ENCODE assay signal across 26 cellular contexts in genomic region chr1:25666437-25666836, GRCh38. TPM values are rescaled to one million over a fixed set of nuclear protein-coding genes. Genes with fewer than 3 reads are reported as not detected.
DNase-seq lines count a peak whose midpoint lies in the region; ATAC-seq lines count a peak whose summit lies in the region.
"Had no signal": no experiment of that assay in that cellular context is flagged by ENCODE, and none has a peak within 500 bp of the region (broad histone marks: within the 10 kb centered on the region; RNA-seq: fewer than 3 reads in every experiment).

No MANE protein-coding gene starts in this region.

- ATAC-seq in activated naive CD8-positive, alpha-beta T cell treated with anti-CD3 and anti-CD28 coated beads, Interleukin-2, amount 50 U/mL, for 24 hours, result no peak
- ATAC-seq in T-cell (replicated peaks in 1 of 4) (peak in 1 of 4 experiments; percentile 28), HG03159 (IDR thresholded peaks at IDR 0.05; ENCODE audit: unreplicated experiment) (no peak)
- no peak for ATAC-seq in naive thymus-derived CD4-positive, alpha-beta T cell
- ATAC-seq: activated CD8-positive, alpha-beta T cell treated with anti-CD3 and anti-CD28 coated beads, Interleukin-2, amount 10 ng/mL, durations not matched to agents 7 days and 5 days had no signal

- H3K9me3 ChIP-seq in naive thymus-derived CD4-positive, alpha-beta T cell (ENCODE audit: control insufficient read depth in 2 of 3, low read length in 3 of 3), result no peaks in the 10 kb centered on the region
- H3K9me3 ChIP-seq: adrenal gland, MG63, Peyer's patch, tibial artery had no signal

- CTCF ChIA-PET in T-cell (lab: Charles Lee), result no interaction called here
- CTCF ChIA-PET in naive thymus-derived CD4-positive, alpha-beta T cell (lab: Charles Lee), result interaction anchor here (0.6 to 3.7 kb wide), 7 partner anchors 9 to 48 kb away, joined by 3 to 11 read pairs (median 4); no protein-coding TSS in a partner anchor

- H3K27me3 Mint-ChIP-seq in activated naive CD8-positive, alpha-beta T cell, result no peaks in the 10 kb centered on the region
- peaks cover 11% of the 10 kb centered on the region for H3K27me3 Mint-ChIP-seq in activated naive CD8-positive, alpha-beta T cell treated with anti-CD3 and anti-CD28 coated beads, Interleukin-2, amount 50 U/mL, for 24 hours
- no peaks in the 10 kb centered on the region for H3K27me3 Mint-ChIP-seq in T-cell
- H3K27me3 Mint-ChIP-seq in naive thymus-derived CD4-positive, alpha-beta T cell, result peaks cover 0 to 74% (median 0%) of the 10 kb centered on the region in 5 donors

- no peaks in the 10 kb centered on the region for H3K27me3 ChIP-seq in naive thymus-derived CD4-positive, alpha-beta T cell (ENCODE audit: control insufficient read depth in 2 of 2, insufficient read depth in 2 of 2, low read length in 2 of 2)
- H3K27me3 ChIP-seq: adrenal gland, MG63, Peyer's patch, tibial artery had no signal

- H3K9me3 Mint-ChIP-seq in activated naive CD8-positive, alpha-beta T cell (ENCODE audit: low read depth), result no peaks in the 10 kb centered on the region
- no peaks in the 10 kb centered on the region for H3K9me3 Mint-ChIP-seq in activated naive CD8-positive, alpha-beta T cell treated with anti-CD3 and anti-CD28 coated beads, Interleukin-2, amount 50 U/mL, for 24 hours
- H3K9me3 Mint-ChIP-seq in T-cell, result no peaks in the 10 kb centered on the region
- H3K9me3 Mint-ChIP-seq in naive thymus-derived CD4-positive, alpha-beta T cell, result peaks cover 0 to 3% (median 0%) of the 10 kb centered on the region in 11 donors

- POLR2A ChIA-PET in T-cell (lab: Charles Lee), result interaction anchor here (0.6 kb wide), 2 partner anchors 12 to 42 kb away, joined by 3 to 6 read pairs; no protein-coding TSS in a partner anchor
- POLR2A ChIA-PET in naive thymus-derived CD4-positive, alpha-beta T cell (lab: Charles Lee), result interaction anchor here (0.6 to 8.0 kb wide), 9 partner anchors 8 to 108 kb away, joined by 3 to 81 read pairs (median 7); partner anchors contain the start of gene MAN1C1

- H3K27ac ChIP-seq in naive thymus-derived CD4-positive, alpha-beta T cell (ENCODE audit: low read depth, low read length), result peak overlapping the region; percentile 68
- H3K27ac ChIP-seq: adrenal gland, parathyroid adenoma, Peyer's patch, tibial artery had no signal

- H3K36me3 ChIP-seq in naive thymus-derived CD4-positive, alpha-beta T cell (ENCODE audit: control insufficient read depth in 2 of 3, insufficient read depth in 3 of 3, low read length in 3 of 3), result peaks cover 0 to 10% (median 0%) of the 10 kb centered on the region in 3 experiments
- H3K36me3 ChIP-seq: adrenal gland, MG63, Peyer's patch, tibial artery had no signal

- no peak overlapping the region for H3K4me3 Mint-ChIP-seq in activated naive CD8-positive, alpha-beta T cell
- H3K4me3 Mint-ChIP-seq in activated naive CD8-positive, alpha-beta T cell treated with anti-CD3 and anti-CD28 coated beads, Interleukin-2, amount 50 U/mL, for 24 hours, result no peak overlapping the region
- peak overlapping the region in 1 of 3 donors; percentile 78 for H3K4me3 Mint-ChIP-seq in T-cell
- H3K4me3 Mint-ChIP-seq in naive thymus-derived CD4-positive, alpha-beta T cell, result peak overlapping the region in 9 of 10 donors; percentile 6 to 81 (median 73)
- H3K4me3 Mint-ChIP-seq: activated CD8-positive, alpha-beta T cell treated with anti-CD3 and anti-CD28 coated beads, Interleukin-2, amount 10 ng/mL, durations not matched to agents 7 days and 5 days had no signal

- H3K4me1 Mint-ChIP-seq in activated naive CD8-positive, alpha-beta T cell (ENCODE audit: low read depth), result peaks cover 82% of the 10 kb centered on the region
- peaks cover 36% of the 10 kb centered on the region for H3K4me1 Mint-ChIP-seq in activated naive CD8-positive, alpha-beta T cell treated with anti-CD3 and anti-CD28 coated beads, Interleukin-2, amount 50 U/mL, for 24 hours
- H3K4me1 Mint-ChIP-seq in T-cell, result peaks cover 76 to 90% (median 87%) of the 10 kb centered on the region in 3 donors
- H3K4me1 Mint-ChIP-seq in naive thymus-derived CD4-positive, alpha-beta T cell, result peaks cover 24 to 95% (median 91%) of the 10 kb centered on the region in 7 donors

- peak overlapping the region; percentile 80 for H3K27ac Mint-ChIP-seq in activated naive CD8-positive, alpha-beta T cell
- H3K27ac Mint-ChIP-seq in activated naive CD8-positive, alpha-beta T cell treated with anti-CD3 and anti-CD28 coated beads, Interleukin-2, amount 50 U/mL, for 24 hours, result no peak overlapping the region
- H3K27ac Mint-ChIP-seq in T-cell, result peak overlapping the region; percentile 90 to 93
- H3K27ac Mint-ChIP-seq in naive thymus-derived CD4-positive, alpha-beta T cell, result peak overlapping the region in 8 of 9 donors; percentile 90 to 98 (median 96)
- H3K27ac Mint-ChIP-seq: activated CD8-positive, alpha-beta T cell treated with anti-CD3 and anti-CD28 coated beads, Interleukin-2, amount 10 ng/mL, durations not matched to agents 7 days and 5 days had no signal

- intact Hi-C loops in naive thymus-derived CD4-positive, alpha-beta T cell (cut with micrococcal nuclease), result no loop called here

- no peak overlapping the region for H3K4me3 ChIP-seq in naive thymus-derived CD4-positive, alpha-beta T cell (ENCODE audit: low read length)
- H3K4me3 ChIP-seq: adrenal gland, lung, MG63, Peyer's patch, tibial artery had no signal

- no peak for DNase-seq in activated naive CD8-positive, alpha-beta T cell treated with anti-CD3 and anti-CD28 coated beads, Interleukin-2, amount 50 U/mL, for 24 hours
- DNase-seq in T-cell (no peak), superior temporal gyrus (ENCODE audit: extremely low spot score) (no peak), SIG-M5 treated with dmso at 0.1 percent for 504 hours (lab: John Stamatoyannopoulos, UW; ENCODE audit: unreplicated experiment) (no peak)
- no peak for DNase-seq in naive thymus-derived CD4-positive, alpha-beta T cell
- DNase-seq: activated CD4-positive, CD25-positive, alpha-beta regulatory T cell; activated CD8-positive, alpha-beta T cell treated with anti-CD3 and anti-CD28 coated beads, Interleukin-2, amount 10 ng/mL, durations not matched to agents 7 days and 5 days; activated T-cell treated with anti-CD3 and anti-CD28 coated beads, Interleukin-2, amount 50 U/mL, for 48 hours; adrenal gland; DMS79; erythroblast; foreskin melanocyte; hippocampal formation; islet precursor cell; MG63; NCI-H1694; NCI-H2227 treated with DMSO at 0.1 percent for 48 hours; Peyer's patch; stimulated activated CD4-positive, alpha-beta T cell treated with anti-CD3 and anti-CD28 coated beads, Interleukin-2, amount 100 ng/mL, for 24 hours; stimulated activated naive CD4-positive, alpha-beta T cell treated with Interleukin-2 at 50 U/mL for 16 hours; T1000; tibial artery had no signal

- H3K36me3 Mint-ChIP-seq in activated naive CD8-positive, alpha-beta T cell, result peaks cover 8% of the 10 kb centered on the region
- peaks cover 3% of the 10 kb centered on the region for H3K36me3 Mint-ChIP-seq in activated naive CD8-positive, alpha-beta T cell treated with anti-CD3 and anti-CD28 coated beads, Interleukin-2, amount 50 U/mL, for 24 hours (ENCODE audit: low read depth)
- H3K36me3 Mint-ChIP-seq in T-cell, result peaks cover 9% of the 10 kb centered on the region
- peaks cover 4 to 23% (median 16%) of the 10 kb centered on the region in 5 donors for H3K36me3 Mint-ChIP-seq in naive thymus-derived CD4-positive, alpha-beta T cell

- H3K4me1 ChIP-seq in naive thymus-derived CD4-positive, alpha-beta T cell (ENCODE audit: control insufficient read depth in 2 of 2, insufficient read depth in 2 of 2, low read length in 2 of 2), result peaks cover 0 to 56% of the 10 kb centered on the region in 2 donors
- H3K4me1 ChIP-seq: adrenal gland, parathyroid adenoma had no signal

RNA-seq across cellular contexts. Expression of gene MAN1C1, which starts 49.8 kb away (rescaled TPM):
- total RNA-seq in T-cell, result 10 to 100 TPM; 57.5 to 90.5 (median 65.5) TPM
- 10 to 100 TPM; 28.8 to 85.5 (median 69.9) TPM for total RNA-seq in naive thymus-derived CD4-positive, alpha-beta T cell
- polyA plus RNA-seq in naive thymus-derived CD4-positive, alpha-beta T cell, result 10 to 100 TPM; 16.0 to 30.4 TPM

Comparison
In these comparisons a context has a peak if more than half of its experiments do, and no peak if none do; other contexts are left out.
1. H3K4me3 Mint-ChIP-seq: peak in naive thymus-derived CD4-positive, alpha-beta T cell (9 of 10); none in activated naive CD8-positive, alpha-beta T cell (single experiment) and activated naive CD8-positive, alpha-beta T cell treated with anti-CD3 and anti-CD28 coated beads, Interleukin-2, amount 50 U/mL, for 24 hours (single experiment).